Comparison of ENCODE assay signal across 12 cellular contexts in the genomic region with DNA sequence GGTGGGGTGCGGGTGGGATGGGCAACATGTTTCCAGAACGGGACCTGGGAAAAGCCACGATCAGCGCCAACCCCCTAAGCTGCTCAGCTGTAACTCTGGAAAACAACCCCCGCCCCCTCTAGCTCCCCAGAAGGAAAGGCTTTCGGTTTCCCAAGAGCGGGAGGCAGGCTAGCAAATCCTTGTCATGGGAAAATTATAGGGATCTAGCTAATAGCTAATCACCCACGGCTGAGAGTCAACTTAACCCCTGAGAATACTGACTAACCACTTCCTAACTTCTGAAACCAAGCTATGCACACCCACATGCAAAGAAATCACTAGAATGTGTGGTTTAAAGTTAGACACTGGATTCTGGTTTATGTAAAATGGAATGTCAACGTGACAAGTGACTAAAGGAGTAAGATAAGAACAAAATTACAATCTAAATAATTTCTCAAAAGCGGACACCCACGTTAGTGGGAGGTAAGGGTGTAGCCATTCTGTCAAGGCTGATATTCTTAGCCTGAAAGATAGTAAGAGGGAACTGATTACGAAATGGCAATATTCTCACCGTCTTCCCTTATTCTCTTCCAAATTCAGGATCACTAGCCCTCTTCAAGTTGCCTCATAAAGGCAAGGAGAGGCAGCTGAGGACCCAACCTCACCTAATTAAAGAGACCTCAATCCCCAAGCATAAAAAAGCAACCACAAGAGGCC. TPM values are rescaled to one million over a fixed set of nuclear protein-coding genes. Genes with fewer than 3 reads are reported as not detected.
DNase-seq lines count a peak whose midpoint lies in the region; ATAC-seq, FAIRE-seq and TF ChIP-seq lines count a peak whose summit lies in the region.
"Had no signal": no experiment of that assay in that cellular context is flagged by ENCODE, and none has a peak within 500 bp of the region (broad histone marks: within the 10 kb centered on the region; RNA-seq: fewer than 3 reads in every experiment).

No MANE protein-coding gene starts in this region.

- CTCF ChIA-PET in AG04450 (lab: Charles Lee) = interaction anchor here (0.5 to 0.9 kb wide), 2 partner anchors 95 to 890 kb away, joined by 3 read pairs; no protein-coding TSS in a partner anchor

- peaks cover 5% of the 10 kb centered on the region for H3K9me3 Mint-ChIP-seq in endodermal cell
- H3K9me3 Mint-ChIP-seq: activated B cell treated with CpG ODN at 0.5 μM for 24 hours had no signal

- peak overlapping the region; percentile 49 for H3K27ac ChIP-seq in AG04450 (ENCODE audit: low read depth, low read length)
- H3K27ac ChIP-seq in endodermal cell (ENCODE audit: low read depth, low read length) = peak overlapping the region; percentile 70
- H3K27ac ChIP-seq: C4-2B, right lobe of liver had no signal

- peaks cover 54% of the 10 kb centered on the region for H3K4me1 Mint-ChIP-seq in endodermal cell
- H3K4me1 Mint-ChIP-seq: activated B cell treated with CpG ODN at 0.5 μM for 24 hours had no signal

- 84% methylated on average over 12 of the region's 13 CpGs; no CpG with 5 or more reads in 1 of the 2 experiments for WGBS in endodermal cell (ENCODE audit: insufficient coverage in 1 of 2, insufficient read length in 1 of 2), 2 experiments

- peaks cover 85% of the 10 kb centered on the region for H3K27me3 Mint-ChIP-seq in endodermal cell (ENCODE audit: insufficient read depth)

- no peak overlapping the region for H3K9ac ChIP-seq in endodermal cell (ENCODE audit: extremely low read depth, low read length, poor library complexity, severe bottlenecking)

- no peaks in the 10 kb centered on the region for H3K27me3 ChIP-seq in AG04450 (ENCODE audit: control insufficient read depth, insufficient read depth, low read length)
- H3K27me3 ChIP-seq in endodermal cell (ENCODE audit: control insufficient read depth, insufficient read depth, low read length, poor library complexity, severe bottlenecking) = peaks cover 88% of the 10 kb centered on the region
- no peaks in the 10 kb centered on the region for H3K27me3 ChIP-seq in H7 (ENCODE audit: control insufficient read depth, insufficient read depth, low read length)
- H3K27me3 ChIP-seq: right lobe of liver had no signal

- peak; percentile 61 for DNase-seq in AG04450 (ENCODE audit: low read depth, low spot score)
- no peak for DNase-seq in endodermal cell
- no peak for DNase-seq in omental fat pad (ENCODE audit: low spot score)
- DNase-seq in D341Med (ENCODE audit: low spot score) = no peak
- no peak for DNase-seq in H7
- no peak for DNase-seq in iPS-NIHi11 (ENCODE audit: low spot score)
- no peak for DNase-seq in HTR-8/SVneo (ENCODE audit: insufficient read length, low spot score)
- DNase-seq: activated B cell treated with CpG ODN at 0.5 μM for 24 hours, NCI-H1694, right lobe of liver had no signal

- no peak for TF ChIP-seq CTCF in AG04450 (IDR thresholded peaks at IDR 0.05; ENCODE audit: low read depth, low read length)
- no peak for TF ChIP-seq CTCF in endodermal cell (conservative IDR thresholded peaks at IDR 0.05)
- no peak for TF ChIP-seq CTCF in omental fat pad (IDR thresholded peaks at IDR 0.05)

- peaks cover 61% of the 10 kb centered on the region for H3K36me3 Mint-ChIP-seq in endodermal cell (ENCODE audit: low read depth)

- no peaks in the 10 kb centered on the region for H3K36me3 ChIP-seq in endodermal cell (ENCODE audit: control insufficient read depth, insufficient read depth, low read length)
- peaks cover 17% of the 10 kb centered on the region for H3K36me3 ChIP-seq in H7 (replicated peaks; ENCODE audit: control insufficient read depth, insufficient read depth, low read length)

- no peak overlapping the region for H3K27ac Mint-ChIP-seq in endodermal cell
- H3K27ac Mint-ChIP-seq: activated B cell treated with CpG ODN at 0.5 μM for 24 hours had no signal

- H3K4me1 ChIP-seq in endodermal cell (ENCODE audit: control insufficient read depth, insufficient read depth, low read length) = peaks cover 4% of the 10 kb centered on the region
- H3K4me1 ChIP-seq: right lobe of liver had no signal

- peak; percentile 43 for ATAC-seq in HG03139 (IDR thresholded peaks at IDR 0.05; ENCODE audit: unreplicated experiment)
- ATAC-seq in omental fat pad (ENCODE audit: low FRiP score) = peak; percentile 85

- FAIRE-seq in HTR-8/SVneo (lab: Jason Lieb, UNC) = no peak

- POLR2A ChIA-PET in AG04450 (lab: Yijun Ruan, JAX) = interaction anchor here (0.8 to 1.4 kb wide), 3 partner anchors 17 to 19 kb away, joined by 3 to 6 read pairs (median 4); no protein-coding TSS in a partner anchor

- H3K4me3 ChIP-seq in AG04450 (ENCODE audit: low read depth, low read length) (peak overlapping the region; percentile 22; the same call in 1 of the 2 replicates), endodermal cell (ENCODE audit: low read length) (no peak overlapping the region), H7 (ENCODE audit: insufficient read depth, low read depth, low read length) (no peak overlapping the region)
- H3K4me3 ChIP-seq: right lobe of liver had no signal

- H3K9me3 ChIP-seq in AG04450 (ENCODE audit: control insufficient read depth, insufficient read depth, low read length) (no peaks in the 10 kb centered on the region), endodermal cell (ENCODE audit: control insufficient read depth, low read length) (no peaks in the 10 kb centered on the region)
- H3K9me3 ChIP-seq: right lobe of liver had no signal

- H3K4me3 Mint-ChIP-seq in endodermal cell = no peak overlapping the region
- H3K4me3 Mint-ChIP-seq: activated B cell treated with CpG ODN at 0.5 μM for 24 hours had no signal

RNA-seq across cellular contexts. Expression of a gene that starts 20.1 kb away (rescaled TPM):
- polyA plus RNA-seq in AG04450 (2011; rRNA removed) = 13.5 and 17.9 TPM in 2 replicates
- polyA minus RNA-seq in AG04450 (2011; rRNA and poly(A)+ RNA removed) = 55.2 and 56.7 TPM in 2 replicates
- total RNA-seq in endodermal cell (10 to 100 TPM in 1 of 2 donors, 1 to 10 TPM in 1; 6.8 to 19.7 TPM), omental fat pad (100 to 1,000 TPM in 1 of 4 donors, 10 to 100 TPM in 3; 64.2 to 153 (median 85.7) TPM)
- 88.8 TPM for polyA plus RNA-seq in endodermal cell (2013, experiment 1 of 2)
- polyA plus RNA-seq in endodermal cell (2013, experiment 2 of 2) = 76.5 TPM
- total RNA-seq in H7 (2014; rRNA removed; shearing (Covaris generic)) = 21.9 and 30.0 TPM in 2 replicates
- total RNA-seq: activated B cell treated with CpG ODN at 0.5 μM for 24 hours had no signal
